In genomic region chr13:50730496-50731171, GRCh38 we compare ENCODE assay signal across 30 cellular contexts.
A peak's percentile ranks its signal among the peaks of the same experiment; 100 is the strongest.
DNase-seq lines count a peak whose midpoint lies in the region; ATAC-seq, FAIRE-seq and TF ChIP-seq lines count a peak whose summit lies in the region.
"Had no signal": no experiment of that assay in that cellular context is flagged by ENCODE, and none has a peak within 500 bp of the region (broad histone marks: within the 10 kb centered on the region; RNA-seq: fewer than 3 reads in every experiment).

No MANE protein-coding gene starts in this region.

- 80 to 82% methylated on average over 4 of the region's 4 CpGs for WGBS in GM23248 (ENCODE audit: low coverage in 1 of 2, low lambda C conversion rate in 2 of 2, missing lambda C conversion rate in 2 of 2), 2 experiments

- H3K9me2 ChIP-seq in GM23248 (ENCODE audit: insufficient read depth), result no peaks in the 10 kb centered on the region

- H3K9me3 ChIP-seq in GM23248 (ENCODE audit: low read depth) (no peaks in the 10 kb centered on the region), astrocyte (ENCODE audit: insufficient read depth, low read depth, low read length) (peaks cover 4% of the 10 kb centered on the region), osteoblast (ENCODE audit: low read depth, low read length) (no peaks in the 10 kb centered on the region)
- H3K9me3 ChIP-seq: psoas muscle, sigmoid colon, transverse colon had no signal

- no peaks in the 10 kb centered on the region for H3K79me2 ChIP-seq in GM23248 (ENCODE audit: insufficient read depth)
- no peaks in the 10 kb centered on the region for H3K79me2 ChIP-seq in astrocyte (ENCODE audit: insufficient read depth, low read length)
- H3K79me2 ChIP-seq in osteoblast (ENCODE audit: insufficient read depth, low read length), result no peaks in the 10 kb centered on the region

- H3K9me3 Mint-ChIP-seq in astrocyte (ENCODE audit: unreplicated experiment), result peaks cover 2% of the 10 kb centered on the region

- peak overlapping the region; percentile 28 for H3K9ac ChIP-seq in GM23248
- no peak overlapping the region for H3K9ac ChIP-seq in astrocyte (ENCODE audit: low read length)
- H3K9ac ChIP-seq: BLaER1 treated with 17β-estradiol and CSF1 and Interleukin-3, amounts not matched to agents 10 nM and 100 nM had no signal

- DNase-seq in GM23248, result no peak
- peak; percentile 52 for DNase-seq in astrocyte (ENCODE audit: low read depth)
- DNase-seq in osteoblast (ENCODE audit: insufficient read length, low spot score, missing footprints), result no peak
- DNase-seq in substantia nigra (lab: John Stamatoyannopoulos, UW), result no peak
- DNase-seq: activated CD4-positive, alpha-beta memory T cell treated with anti-CD3 and anti-CD28 coated beads for 36 hours; activated CD8-positive, alpha-beta memory T cell treated with anti-CD3 and anti-CD28 coated beads, Interleukin-2, amount 50 U/mL, for 4 hours; activated naive CD4-positive, alpha-beta T cell; activated naive CD8-positive, alpha-beta T cell treated with anti-CD3 and anti-CD28 coated beads, Interleukin-2, amount 50 U/mL, for 24 hours; head of caudate nucleus; islet precursor cell; naive B cell; NCI-H187 treated with DMSO at 0.1 percent for 48 hours; occipital lobe; psoas muscle; sigmoid colon; stimulated activated CD4-positive, alpha-beta T cell treated with anti-CD3 and anti-CD28 coated beads, Interleukin-4, amount 100 ng/mL, for 24 hours; T-helper 17 cell; transverse colon had no signal

- in situ Hi-C loops in GM23248 (cut with MboI), result no loop called here

- no peak overlapping the region for H3K4me3 Mint-ChIP-seq in astrocyte (ENCODE audit: unreplicated experiment)
- H3K4me3 Mint-ChIP-seq: activated CD4-positive, alpha-beta memory T cell treated with anti-CD3 and anti-CD28 coated beads for 36 hours; activated naive CD8-positive, alpha-beta T cell treated with anti-CD3 and anti-CD28 coated beads, Interleukin-2, amount 50 U/mL, for 24 hours; GM23338; mesothelial cell of epicardium; T-helper 17 cell had no signal

- H3K4me1 ChIP-seq in GM23248 (ENCODE audit: insufficient read depth) (peaks cover 42% of the 10 kb centered on the region), astrocyte (ENCODE audit: insufficient read depth, low read length) (peaks cover 7% of the 10 kb centered on the region), osteoblast (ENCODE audit: insufficient read depth, low read length) (peaks cover 20% of the 10 kb centered on the region)
- H3K4me1 ChIP-seq: psoas muscle, sigmoid colon, transverse colon had no signal

- H2AFZ ChIP-seq in GM23248, result 0 out of 2 replicates have a peak overlapping the region, but pooled peaks have one; percentile 15
- H2AFZ ChIP-seq in astrocyte (ENCODE audit: low read depth, low read length), result no peak overlapping the region
- no peak overlapping the region for H2AFZ ChIP-seq in osteoblast (ENCODE audit: low read length)
- H2AFZ ChIP-seq: GM23338 had no signal

- peaks cover 3% of the 10 kb centered on the region for H3K36me3 Mint-ChIP-seq in astrocyte (ENCODE audit: low read depth, unreplicated experiment)
- H3K36me3 Mint-ChIP-seq: activated CD4-positive, alpha-beta memory T cell treated with anti-CD3 and anti-CD28 coated beads for 36 hours had no signal

- H3K27ac ChIP-seq in GM23248 (peak overlapping the region; percentile 75), astrocyte (ENCODE audit: low read depth, low read length) (no peak overlapping the region), osteoblast (ENCODE audit: low read depth, low read length) (peak overlapping the region; percentile 51), substantia nigra (ENCODE audit: low read depth, low read length, poor library complexity, severe bottlenecking) (no peak overlapping the region)
- H3K27ac ChIP-seq: psoas muscle, sigmoid colon, SK-N-MC, transverse colon had no signal

- peaks cover 2% of the 10 kb centered on the region for H3K27me3 Mint-ChIP-seq in astrocyte (ENCODE audit: low read depth, unreplicated experiment)
- H3K27me3 Mint-ChIP-seq: naive B cell, T-helper 17 cell had no signal

- H3K36me3 ChIP-seq in GM23248 (ENCODE audit: low read depth), result no peaks in the 10 kb centered on the region
- no peaks in the 10 kb centered on the region for H3K36me3 ChIP-seq in astrocyte (ENCODE audit: insufficient read depth, low read length)
- H3K36me3 ChIP-seq in osteoblast (ENCODE audit: insufficient read depth, low read length), result no peaks in the 10 kb centered on the region
- H3K36me3 ChIP-seq: sigmoid colon, transverse colon had no signal

- peaks cover 22% of the 10 kb centered on the region for H3K4me1 Mint-ChIP-seq in astrocyte (ENCODE audit: low read depth, unreplicated experiment)
- H3K4me1 Mint-ChIP-seq: GM23338 had no signal

- H4K20me1 ChIP-seq in GM23248 (ENCODE audit: insufficient read depth) (no peaks in the 10 kb centered on the region), astrocyte (ENCODE audit: insufficient read depth, low read length) (no peaks in the 10 kb centered on the region), osteoblast (ENCODE audit: insufficient read depth, low read length) (no peaks in the 10 kb centered on the region)
- H4K20me1 ChIP-seq: BLaER1 treated with 17β-estradiol and CSF1 and Interleukin-3, amounts not matched to agents 10 nM and 100 nM had no signal

- TF ChIP-seq CTCF in astrocyte (IDR thresholded peaks at IDR 0.05; ENCODE audit: insufficient read depth, low read depth, low read length), result no peak
- no peak for TF ChIP-seq CTCF in osteoblast (IDR thresholded peaks at IDR 0.05; ENCODE audit: extremely low read depth, low read depth, low read length)

- ATAC-seq in esophagus mucosa (peak; percentile 54), GM18511 (IDR thresholded peaks at IDR 0.05; ENCODE audit: unreplicated experiment) (no peak), HG03025 (IDR thresholded peaks at IDR 0.05; ENCODE audit: low FRiP score, unreplicated experiment) (no peak)
- ATAC-seq: activated naive CD8-positive, alpha-beta T cell treated with anti-CD3 and anti-CD28 coated beads, Interleukin-2, amount 50 U/mL, for 24 hours; GM23338; K562; psoas muscle; T-helper 17 cell had no signal

- H3K27me3 ChIP-seq in GM23248 (replicated peaks; ENCODE audit: insufficient read depth) (no peaks in the 10 kb centered on the region), astrocyte (ENCODE audit: insufficient read depth, low read length) (no peaks in the 10 kb centered on the region), osteoblast (ENCODE audit: insufficient read depth, low read length) (no peaks in the 10 kb centered on the region)
- H3K27me3 ChIP-seq: BLaER1 treated with 17β-estradiol and CSF1 and Interleukin-3, amounts not matched to agents 10 nM and 100 nM; dorsolateral prefrontal cortex; sigmoid colon; transverse colon had no signal

- peak overlapping the region; percentile 93 for H3K27ac Mint-ChIP-seq in astrocyte (ENCODE audit: unreplicated experiment)
- H3K27ac Mint-ChIP-seq: activated CD4-positive, alpha-beta memory T cell treated with anti-CD3 and anti-CD28 coated beads for 36 hours; activated naive CD8-positive, alpha-beta T cell treated with anti-CD3 and anti-CD28 coated beads, Interleukin-2, amount 50 U/mL, for 24 hours; GM23338; naive B cell had no signal

- H3K4me3 ChIP-seq in GM23248 (no peak overlapping the region), astrocyte (ENCODE audit: insufficient read depth, low read depth, low read length) (no peak overlapping the region), osteoblast (ENCODE audit: insufficient read depth, low read length) (no peak overlapping the region)
- H3K4me3 ChIP-seq: BLaER1 treated with 17β-estradiol and CSF1 and Interleukin-3, amounts not matched to agents 10 nM and 100 nM; dorsolateral prefrontal cortex; GM23338; K562; psoas muscle; sigmoid colon; SK-N-MC; transverse colon had no signal

- FAIRE-seq in astrocyte (lab: Jason Lieb, UNC), result no peak
- FAIRE-seq: endometrium, HTR-8/SVneo, K562, TTC549 had no signal

- peaks cover 16% of the 10 kb centered on the region; the same call in 1 of the 2 replicates for H3F3A ChIP-seq in GM23248 (ENCODE audit: insufficient read depth)

- H3K4me2 ChIP-seq in GM23248 (ENCODE audit: unreplicated experiment), result no peak overlapping the region
- no peak overlapping the region for H3K4me2 ChIP-seq in astrocyte (ENCODE audit: low read length)
- H3K4me2 ChIP-seq in osteoblast (ENCODE audit: insufficient read depth, low read length), result no peak overlapping the region
- H3K4me2 ChIP-seq: GM23338 had no signal

Comparison
In these comparisons a context has a peak if more than half of its experiments do, and no peak if none do; other contexts are left out.
1. H3K27ac ChIP-seq: peak in GM23248 (single experiment) and osteoblast (single experiment); none in astrocyte (single experiment) and substantia nigra (single experiment).